Comparison of ENCODE assay signal across 8 cellular contexts in genomic region chr2:127857494-127857818, GRCh38. TPM values are rescaled to one million over a fixed set of nuclear protein-coding genes. Genes with fewer than 3 reads are reported as not detected.
DNase-seq lines count a peak whose midpoint lies in the region; ATAC-seq and TF ChIP-seq lines count a peak whose summit lies in the region.

No MANE protein-coding gene starts in this region.

- intact Hi-C loops in Caco-2 (cut with micrococcal nuclease; ENCODE audit: unreplicated experiment) = no loop called here

- no peaks in the 10 kb centered on the region for H3K27me3 ChIP-seq in Caco-2 (replicated peaks; ENCODE audit: control insufficient read depth, insufficient read depth, low read length)
- H3K27me3 ChIP-seq in HAP-1 (ENCODE audit: low read depth) = no peaks in the 10 kb centered on the region
- no peaks in the 10 kb centered on the region for H3K27me3 ChIP-seq in brain microvascular endothelial cell (replicated peaks)
- H3K27me3 ChIP-seq in thymus (ENCODE audit: control insufficient read depth, insufficient read depth) = no peaks in the 10 kb centered on the region

- BruUV-seq in Caco-2 (replicated peaks; lab: Mats Ljungman, UMichigan) = TSS peak; percentile 65

- CTCF ChIA-PET in Caco-2 (lab: Charles Lee) = interaction anchor here (1.0 kb wide), 1 partner anchor 266 kb away, joined by 3 read pairs; no protein-coding TSS in a partner anchor

- H3K27me3 Mint-ChIP-seq in Caco-2 (ENCODE audit: insufficient read depth, unreplicated experiment) = no peaks in the 10 kb centered on the region

- H3K4me1 ChIP-seq in Caco-2 (peaks cover 13% of the 10 kb centered on the region), HAP-1 (peaks cover 14% of the 10 kb centered on the region), thymus (ENCODE audit: control insufficient read depth, insufficient read depth, low read length) (peaks cover 16% of the 10 kb centered on the region)

- H3K27ac Mint-ChIP-seq in Caco-2 (ENCODE audit: unreplicated experiment) = peak overlapping the region; percentile 20

- no peaks in the 10 kb centered on the region for H3K9me3 Mint-ChIP-seq in Caco-2 (ENCODE audit: unreplicated experiment)

- H3K9me3 ChIP-seq in Caco-2 (no peaks in the 10 kb centered on the region), HAP-1 (no peaks in the 10 kb centered on the region), thymus (ENCODE audit: control insufficient read depth) (no peaks in the 10 kb centered on the region)

- POLR2A ChIA-PET in Caco-2 (lab: Charles Lee) = no interaction called here

- peak overlapping the region; percentile 98 for H3K4me3 ChIP-seq in Caco-2 (ENCODE audit: low read depth, low read length)
- H3K4me3 ChIP-seq in HAP-1 = peak overlapping the region; percentile 92
- H3K4me3 ChIP-seq in brain microvascular endothelial cell (ENCODE audit: low read depth, low read length) = peak overlapping the region; percentile 93
- H3K4me3 ChIP-seq in thymus (ENCODE audit: low read length) = peak overlapping the region; percentile 58

- H3K4me1 Mint-ChIP-seq in Caco-2 (ENCODE audit: low read depth, unreplicated experiment) = peaks cover 8% of the 10 kb centered on the region

- H3K4me3 Mint-ChIP-seq in Caco-2 (ENCODE audit: unreplicated experiment) = peak overlapping the region; percentile 80

- DNase-seq in Caco-2 = peak; percentile 42 to 46
- DNase-seq in HAP-1 (ENCODE audit: low spot score in 2 of 2) = peak; percentile 16 to 43
- peak; percentile 24 for DNase-seq in NCI-H774 (lab: John Stamatoyannopoulos, UW)
- no peak for DNase-seq in brain microvascular endothelial cell
- DNase-seq in left lobe of liver (ENCODE audit: low spot score) = no peak
- DNase-seq in dermis blood vessel endothelial cell = no peak

- in situ Hi-C loops in HAP-1 (cut with MboI; ENCODE audit: low sequenced_read_pairs) (no loop called here), brain microvascular endothelial cell (cut with HindIII; ENCODE audit: low pct_ligation_motif_present, low sequenced_read_pairs) (no loop called here)

- no peak for TF ChIP-seq CTCF in Caco-2 (IDR thresholded peaks at IDR 0.05; ENCODE audit: insufficient read depth in 1 of 2, low read depth in 1 of 2, low read length in 1 of 2, severe bottlenecking in 1 of 2, unreplicated experiment in 1 of 2)
- TF ChIP-seq CTCF in brain microvascular endothelial cell (IDR thresholded peaks at IDR 0.05; ENCODE audit: low read depth, low read length, missing control alignments) = no peak

- WGBS in thymus = under 1% methylated on average over 16 of the region's 16 CpGs

- ATAC-seq in left lobe of liver (peak; percentile 1), GM21423 (IDR thresholded peaks at IDR 0.05; ENCODE audit: unreplicated experiment) (no peak)

- H3K36me3 ChIP-seq in Caco-2 (ENCODE audit: control insufficient read depth, insufficient read depth, low read length) (no peaks in the 10 kb centered on the region; the same call in 1 of the 2 replicates), HAP-1 (replicated peaks) (peaks cover 25% of the 10 kb centered on the region), brain microvascular endothelial cell (replicated peaks) (peaks cover 2% of the 10 kb centered on the region), thymus (ENCODE audit: control insufficient read depth, insufficient read depth) (peaks cover 6% of the 10 kb centered on the region)

- H3K27ac ChIP-seq in brain microvascular endothelial cell (peak overlapping the region; percentile 76), thymus (ENCODE audit: low read depth) (no peak overlapping the region)

- peaks cover 66% of the 10 kb centered on the region for H3K36me3 Mint-ChIP-seq in Caco-2 (ENCODE audit: insufficient read depth, unreplicated experiment)

RNA-seq across cellular contexts. Expression of gene POLR2D, which starts 0.5 kb away (rescaled TPM):
- total RNA-seq in Caco-2 (2022) (61.9 and 65.0 TPM in 2 replicates), left lobe of liver (15.3 TPM), dermis blood vessel endothelial cell (25.0 and 35.6 TPM in 2 replicates)
- polyA plus RNA-seq in thymus = 17.2 TPM

RNA-seq across cellular contexts. Expression of gene AMMECR1L, which starts 28.3 kb away (rescaled TPM):
- 28.1 and 29.3 TPM in 2 replicates for total RNA-seq in Caco-2 (2022)
- total RNA-seq in left lobe of liver = 6.4 TPM
- polyA plus RNA-seq in thymus = 12.0 TPM
- total RNA-seq in dermis blood vessel endothelial cell = 20.1 and 20.6 TPM in 2 replicates

RNA-seq across cellular contexts. Expression of gene WDR33, which starts 46.5 kb away (rescaled TPM):
- total RNA-seq in Caco-2 (2022) = 74.9 and 77.5 TPM in 2 replicates
- total RNA-seq in left lobe of liver = 28.8 TPM
- polyA plus RNA-seq in thymus = 26.4 TPM
- total RNA-seq in dermis blood vessel endothelial cell = 30.8 and 54.9 TPM in 2 replicates

Comparison
In these comparisons a context has a peak if more than half of its experiments do, and no peak if none do; other contexts are left out.
1. DNase-seq: peak in Caco-2 (2 of 2), HAP-1 (2 of 2) and NCI-H774 (single experiment); none in brain microvascular endothelial cell (single experiment), left lobe of liver (single experiment) and dermis blood vessel endothelial cell (single experiment).
2. Peak in every context shown above with its lines, with median percentiles within 50 percentile points of each other: H3K4me3 ChIP-seq.